ENCODE assay signal across 8 cellular contexts in the genomic region with DNA sequence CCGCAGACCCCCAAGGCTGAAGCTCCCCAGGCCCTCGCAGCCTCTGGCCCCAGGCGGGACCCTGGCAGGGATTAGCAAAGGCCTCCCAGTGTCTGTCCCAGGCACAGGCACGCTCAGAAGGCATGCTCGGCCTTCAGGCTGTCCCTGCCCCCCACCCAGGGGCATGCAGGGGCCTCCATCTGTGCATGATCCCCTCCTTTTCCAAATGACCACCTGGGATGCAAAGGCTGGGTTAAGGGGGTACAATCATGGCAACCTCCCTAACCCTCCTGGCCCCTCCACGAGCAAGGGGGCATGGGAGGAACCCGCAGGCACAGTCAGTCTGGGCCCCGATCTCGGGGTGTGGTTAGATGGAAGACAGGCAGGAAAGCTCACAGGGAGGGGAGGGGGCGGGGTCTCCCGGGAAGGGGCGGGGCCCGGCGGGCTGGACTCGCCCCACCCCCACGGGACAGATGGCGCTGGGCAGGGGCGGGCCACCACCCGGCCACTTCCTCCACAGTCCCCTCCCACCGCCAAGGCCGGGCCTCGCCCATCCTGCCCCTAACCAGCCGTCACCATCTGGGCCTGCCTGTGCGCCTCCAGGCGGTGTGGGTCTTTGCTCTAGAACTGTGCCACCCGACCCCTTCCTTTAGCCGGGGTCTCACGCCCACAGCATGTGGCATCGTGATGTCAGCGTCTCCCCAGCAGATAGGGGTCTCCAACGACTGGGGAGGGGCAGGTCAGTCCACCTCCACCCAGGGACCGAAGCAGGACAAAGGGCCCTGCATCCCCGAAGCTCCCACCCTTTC. TPM values are rescaled to one million over a fixed set of nuclear protein-coding genes. Genes with fewer than 3 reads are reported as not detected.
A peak's percentile ranks its signal among the peaks of the same experiment; 100 is the strongest.
DNase-seq lines count a peak whose midpoint lies in the region; ATAC-seq and TF ChIP-seq lines count a peak whose summit lies in the region.

No MANE protein-coding gene starts in this region.

- peaks cover 25% of the 10 kb centered on the region; the same call in 1 of the 2 replicates for H3K4me1 ChIP-seq in ES-I3 (ENCODE audit: insufficient read depth, low read length)
- H3K4me1 ChIP-seq in duodenal mucosa (ENCODE audit: control insufficient read depth in 1 of 2, insufficient read depth in 2 of 2, low read length in 2 of 2): peaks cover 51 to 65% of the 10 kb centered on the region in 2 donors

- peak overlapping the region; percentile 79 for H3K4me3 Mint-ChIP-seq in memory B cell
- H3K4me3 Mint-ChIP-seq in progenitor cell of endocrine pancreas (ENCODE audit: low read depth): no peak overlapping the region

- H3K9ac ChIP-seq in ES-I3 (ENCODE audit: low read depth, low read length) (peak overlapping the region; percentile 50), duodenal mucosa (ENCODE audit: low read depth in 1 of 2, low read length in 2 of 2) (peak overlapping the region; percentile 97)

- no peaks in the 10 kb centered on the region for H3K9me3 Mint-ChIP-seq in memory B cell
- no peaks in the 10 kb centered on the region for H3K9me3 Mint-ChIP-seq in progenitor cell of endocrine pancreas (ENCODE audit: low read depth)

- H3K4me3 ChIP-seq in HFF-Myc (replicated peaks; ENCODE audit: low read depth, low read length) (peak overlapping the region; percentile 45), duodenal mucosa (ENCODE audit: low read depth in 1 of 2, low read length in 2 of 2) (peak overlapping the region; percentile 65 to 67)

- H3K27me3 Mint-ChIP-seq in memory B cell (no peaks in the 10 kb centered on the region), progenitor cell of endocrine pancreas (peaks cover 4% of the 10 kb centered on the region)

- DNase-seq in HFF-Myc (ENCODE audit: extremely low read depth, low read depth) (peak; percentile 59), NCI-H526 treated with DMSO at 0.1 percent for 48 hours (lab: John Stamatoyannopoulos, UW) (peak; percentile 44), memory B cell (ENCODE audit: low spot score in 2 of 2) (peak in 1 of 2 donors; percentile 58), progenitor cell of endocrine pancreas (ENCODE audit: low spot score, unreplicated experiment) (no peak)
- peak; percentile 50 to 52 for DNase-seq in activated CD4-positive, alpha-beta T cell treated with anti-CD3 and anti-CD28 coated beads, Interleukin-2, amount 50 U/mL, for 4 hours
- DNase-seq in stimulated activated CD8-positive, alpha-beta memory T cell treated with anti-CD3 and anti-CD28 coated beads, Interleukin-15, amount 100 ng/mL, for 24 hours (ENCODE audit: low read depth): peak; percentile 55

- no peaks in the 10 kb centered on the region for H3K9me3 ChIP-seq in ES-I3 (ENCODE audit: control insufficient read depth, insufficient read depth, low read length)
- no peaks in the 10 kb centered on the region for H3K9me3 ChIP-seq in duodenal mucosa (ENCODE audit: control insufficient read depth in 1 of 2, low read length in 2 of 2)

- H3K4me1 Mint-ChIP-seq in memory B cell (peaks cover 35% of the 10 kb centered on the region), progenitor cell of endocrine pancreas (ENCODE audit: low read depth) (peaks cover 4% of the 10 kb centered on the region)

- no peaks in the 10 kb centered on the region for H3K36me3 ChIP-seq in ES-I3 (ENCODE audit: insufficient read depth, low read length)
- H3K36me3 ChIP-seq in duodenal mucosa (ENCODE audit: control insufficient read depth in 1 of 2, insufficient read depth in 2 of 2, low read length in 2 of 2): no peaks in the 10 kb centered on the region

- H3K27me3 ChIP-seq in duodenal mucosa (ENCODE audit: control insufficient read depth in 1 of 2, insufficient read depth in 2 of 2, low read length in 2 of 2): no peaks in the 10 kb centered on the region

- H3K36me3 Mint-ChIP-seq in memory B cell: peaks cover 3% of the 10 kb centered on the region
- peaks cover 1% of the 10 kb centered on the region for H3K36me3 Mint-ChIP-seq in progenitor cell of endocrine pancreas (ENCODE audit: insufficient read depth)

- TF ChIP-seq CTCF in HFF-Myc (IDR thresholded peaks at IDR 0.05; ENCODE audit: low read depth, low read length, missing control alignments) (no peak), progenitor cell of endocrine pancreas (IDR thresholded peaks at IDR 0.05; ENCODE audit: unreplicated experiment) (no peak)

- peak overlapping the region; percentile 83 for H3K27ac Mint-ChIP-seq in memory B cell
- no peak overlapping the region for H3K27ac Mint-ChIP-seq in progenitor cell of endocrine pancreas

- peak; percentile 47 for ATAC-seq in memory B cell (ENCODE audit: low read depth)

- H3K27ac ChIP-seq in duodenal mucosa (ENCODE audit: low read depth, low read length): peak overlapping the region; percentile 96

RNA-seq across cellular contexts. Expression of a gene that starts 7.0 kb away (rescaled TPM):
- total RNA-seq in progenitor cell of endocrine pancreas: 42.8 and 44.6 TPM in 2 replicates

RNA-seq across cellular contexts. Expression of a gene that starts 8.1 kb away (rescaled TPM):
- 13.2 and 13.5 TPM in 2 replicates for total RNA-seq in progenitor cell of endocrine pancreas

RNA-seq across cellular contexts. Expression of a gene that starts 30.1 kb away (rescaled TPM):
- 46.5 and 48.8 TPM in 2 replicates for total RNA-seq in progenitor cell of endocrine pancreas

RNA-seq across cellular contexts. Expression of a gene that starts 43.2 kb away (rescaled TPM):
- total RNA-seq in progenitor cell of endocrine pancreas: 3.7 and 4.1 TPM in 2 replicates

RNA-seq across cellular contexts. Expression of a gene that starts 50.0 kb away (rescaled TPM):
- 14.1 and 16.2 TPM in 2 replicates for total RNA-seq in progenitor cell of endocrine pancreas
